Comparison of ENCODE assay signal across 8 cellular contexts in the genomic region with DNA sequence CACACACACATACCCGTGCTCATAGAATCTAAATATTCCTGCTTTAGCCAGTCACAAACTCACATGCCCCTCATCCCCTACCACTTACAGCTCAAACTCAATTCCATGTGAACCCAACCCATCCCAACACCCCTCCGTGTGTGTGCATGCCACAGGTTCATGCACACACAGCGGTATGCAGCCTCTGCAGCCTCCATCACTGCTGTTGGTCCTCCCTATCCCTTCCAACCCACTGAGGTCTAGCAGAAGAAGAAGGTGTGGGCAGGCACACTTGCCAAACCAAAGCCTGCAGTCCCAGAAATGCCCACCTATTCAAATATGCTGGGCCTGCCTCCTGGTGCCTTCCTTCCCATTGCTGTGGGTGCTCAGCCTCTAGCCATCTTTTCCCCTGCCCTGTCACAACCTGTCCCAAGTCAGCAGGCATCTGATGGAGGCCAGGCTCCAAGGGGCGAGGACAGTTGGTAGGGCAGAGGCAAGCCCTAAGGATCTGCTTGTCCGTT. TPM values are rescaled to one million over a fixed set of nuclear protein-coding genes. Genes with fewer than 3 reads are reported as not detected.
DNase-seq lines count a peak whose midpoint lies in the region; ATAC-seq and TF ChIP-seq lines count a peak whose summit lies in the region.
"Had no signal": no experiment of that assay in that cellular context is flagged by ENCODE, and none has a peak within 500 bp of the region (broad histone marks: within the 10 kb centered on the region; RNA-seq: fewer than 3 reads in every experiment).

No MANE protein-coding gene starts in this region.

- peak overlapping the region; percentile 68 to 97 (median 92) for H3K27ac ChIP-seq in spleen

- intact Hi-C loops in spleen (cut with DNase I; ENCODE audit: low total_unique reads): no loop called here

- peaks cover 61% of the 10 kb centered on the region for H3K36me3 Mint-ChIP-seq in endothelial cell (ENCODE audit: low read depth, unreplicated experiment)

- H3K79me2 ChIP-seq in Loucy (ENCODE audit: insufficient read depth, low read length): peaks cover 71% of the 10 kb centered on the region; the same call in 1 of the 2 replicates

- H4K20me1 ChIP-seq in Loucy (ENCODE audit: insufficient read depth, low read length, poor library complexity, severe bottlenecking): peaks cover 44% of the 10 kb centered on the region

- H3K36me3 ChIP-seq in Loucy (ENCODE audit: insufficient read depth, low read length) (peaks cover 79% of the 10 kb centered on the region), spleen (peaks cover 0 to 47% (median 32%) of the 10 kb centered on the region in 6 donors)

- TF ChIP-seq POLR2A in spleen (IDR thresholded peaks at IDR 0.05): no peak

- 66 to 72% (median 67%) methylated on average over 5 of the region's 5 CpGs for WGBS in spleen, 5 donors

- peaks cover 54% of the 10 kb centered on the region for H3K4me1 ChIP-seq in Loucy (ENCODE audit: insufficient read depth, low read length, poor library complexity, severe bottlenecking)
- peaks cover 51 to 86% (median 77%) of the 10 kb centered on the region in 6 donors for H3K4me1 ChIP-seq in spleen

- no peaks in the 10 kb centered on the region for H3K9me2 ChIP-seq in Loucy (replicated peaks; ENCODE audit: low read depth, low read length)

- H3K27me3 ChIP-seq in Loucy (ENCODE audit: insufficient read depth, low read length, poor library complexity, severe bottlenecking) (no peaks in the 10 kb centered on the region), spleen (replicated peaks in 1 of 7) (no peaks in the 10 kb centered on the region)

- peak; percentile 4 for ATAC-seq in GM21360 (IDR thresholded peaks at IDR 0.05; ENCODE audit: unreplicated experiment)
- no peak for ATAC-seq in HG03521 (IDR thresholded peaks at IDR 0.05; ENCODE audit: unreplicated experiment)

- peak overlapping the region; percentile 89 for H3K4me2 ChIP-seq in Loucy (ENCODE audit: low read depth, low read length, poor library complexity, severe bottlenecking)

- no peaks in the 10 kb centered on the region for H3K9me3 ChIP-seq in Loucy (ENCODE audit: insufficient read depth, low read depth, low read length)
- H3K9me3 ChIP-seq in spleen: no peaks in the 10 kb centered on the region

- TF ChIP-seq CTCF in Loucy (conservative IDR thresholded peaks at IDR 0.05; ENCODE audit: low read length) (no peak), endothelial cell (IDR thresholded peaks at IDR 0.05; ENCODE audit: unreplicated experiment) (no peak), spleen (IDR thresholded peaks at IDR 0.05 in 8 of 11, conservative IDR thresholded peaks at IDR 0.05 in 3 of 11) (no peak), GM10266 (IDR thresholded peaks at IDR 0.05; ENCODE audit: control insufficient read depth, insufficient read depth, low read depth, missing control alignments) (no peak)

- peak overlapping the region; percentile 76; the same call in 1 of the 2 replicates for H2AFZ ChIP-seq in Loucy (ENCODE audit: low read length)

- H3K27me3 Mint-ChIP-seq in endothelial cell (ENCODE audit: unreplicated experiment): peaks cover 26% of the 10 kb centered on the region

- peaks cover 64% of the 10 kb centered on the region for H3K4me1 Mint-ChIP-seq in endothelial cell (ENCODE audit: unreplicated experiment)

- peak overlapping the region; percentile 13 for H3K27ac Mint-ChIP-seq in endothelial cell (ENCODE audit: unreplicated experiment)

- peaks cover 12% of the 10 kb centered on the region; the same call in 1 of the 2 replicates for H3F3A ChIP-seq in Loucy (ENCODE audit: low read depth)

- H3K9ac ChIP-seq in Loucy (ENCODE audit: low read depth, low read length, poor library complexity, severe bottlenecking): peak overlapping the region; percentile 66

- peak overlapping the region; percentile 69 for H3K4me3 ChIP-seq in Loucy (ENCODE audit: low read length, poor library complexity, severe bottlenecking)
- peak overlapping the region in 5 of 8 donors; percentile 2 to 60 (median 20) for H3K4me3 ChIP-seq in spleen

- peak overlapping the region; percentile 74 for H3K4me3 Mint-ChIP-seq in endothelial cell (ENCODE audit: unreplicated experiment)

- no peaks in the 10 kb centered on the region for H3K9me3 Mint-ChIP-seq in endothelial cell (ENCODE audit: unreplicated experiment)

- DNase-seq in endothelial cell (ENCODE audit: low spot score) (no peak), spleen (peak; percentile 80), GM10266 (ENCODE audit: extremely low spot score) (no peak), DMS79 treated with DMSO at 0.1 percent for 48 hours (lab: John Stamatoyannopoulos, UW) (no peak)
- DNase-seq: NCI-H69 had no signal

RNA-seq across cellular contexts. Expression of a gene that starts 26.2 kb away (rescaled TPM):
- total RNA-seq in endothelial cell (ENCODE audit: unreplicated experiment): 511 TPM
- total RNA-seq in spleen: 100 to 1,000 TPM in 3 of 7 donors, 10 to 100 TPM in 4; 26.2 to 142 (median 83.1) TPM
- 10 to 100 TPM; 18.3 to 31.0 (median 19.5) TPM for polyA plus RNA-seq in spleen
